Comparison of ENCODE assay signal across 13 cellular contexts in the genomic region with DNA sequence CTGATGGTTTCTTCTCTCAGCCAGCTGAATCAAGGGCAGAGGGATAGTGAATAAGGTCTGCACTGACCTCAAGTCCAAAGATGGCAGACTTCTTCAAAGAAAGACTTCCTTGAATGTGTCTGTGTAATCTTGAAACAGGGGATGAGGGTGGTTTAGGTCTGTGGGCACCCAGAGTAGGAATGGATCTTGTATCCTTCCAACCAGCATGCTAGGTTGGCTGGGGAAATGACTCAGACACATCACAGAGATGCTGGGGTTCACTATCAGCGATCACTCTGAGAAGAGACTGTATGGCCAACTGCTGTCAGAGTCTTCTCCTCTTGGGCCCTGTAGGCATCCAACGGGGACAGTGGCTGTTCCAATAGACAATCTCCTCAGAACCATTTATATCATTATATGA. TPM values are rescaled to one million over a fixed set of nuclear protein-coding genes. Genes with fewer than 3 reads are reported as not detected.
DNase-seq lines count a peak whose midpoint lies in the region; ATAC-seq and TF ChIP-seq lines count a peak whose summit lies in the region.
"Had no signal": no experiment of that assay in that cellular context is flagged by ENCODE, and none has a peak within 500 bp of the region (broad histone marks: within the 10 kb centered on the region; RNA-seq: fewer than 3 reads in every experiment).

No MANE protein-coding gene starts in this region.

- TF ChIP-seq CTCF in osteocyte (IDR thresholded peaks at IDR 0.05) = no peak

- H3K4me1 ChIP-seq in CD4-positive, alpha-beta memory T cell (ENCODE audit: insufficient read depth, low read length) = no peaks in the 10 kb centered on the region

- CTCF ChIA-PET in activated CD4-positive, alpha-beta T cell treated with anti-CD3 and anti-CD28 coated beads, Interleukin-2, amount 10 ng/mL, durations not matched to agents 7 days and 5 days (lab: Charles Lee) = interaction anchor here (0.8 kb wide), 1 partner anchor 15 kb away, joined by 3 read pairs; no protein-coding TSS in a partner anchor
- CTCF ChIA-PET in CD4-positive, alpha-beta memory T cell (lab: Charles Lee; ENCODE audit: partially characterized antibody) = no interaction called here

- no peaks in the 10 kb centered on the region for H3K27me3 ChIP-seq in CD4-positive, alpha-beta memory T cell (ENCODE audit: insufficient read depth, low read length)
- H3K27me3 ChIP-seq: BLaER1 had no signal

- no peak overlapping the region for H3K4me3 ChIP-seq in CD4-positive, alpha-beta memory T cell (ENCODE audit: low read length in 2 of 2)
- H3K4me3 ChIP-seq: BLaER1, GM23248 had no signal

- POLR2A ChIA-PET in activated CD4-positive, alpha-beta T cell treated with anti-CD3 and anti-CD28 coated beads, Interleukin-2, amount 10 ng/mL, durations not matched to agents 7 days and 5 days (lab: Charles Lee) = no interaction called here
- POLR2A ChIA-PET in CD4-positive, alpha-beta memory T cell (lab: Charles Lee; ENCODE audit: partially characterized antibody) = no interaction called here

- no peak overlapping the region for H3K4me3 Mint-ChIP-seq in activated CD4-positive, alpha-beta T cell treated with anti-CD3 and anti-CD28 coated beads, Interleukin-2, amount 10 ng/mL, durations not matched to agents 7 days and 5 days
- no peak overlapping the region for H3K4me3 Mint-ChIP-seq in stimulated activated naive CD8-positive, alpha-beta T cell treated with anti-CD3 and anti-CD28 coated beads, Interleukin-15, amount 100 ng/mL, for 72 hours
- H3K4me3 Mint-ChIP-seq in osteocyte (ENCODE audit: unreplicated experiment) = no peak overlapping the region
- no peak overlapping the region for H3K4me3 Mint-ChIP-seq in CD4-positive, alpha-beta memory T cell

- no peaks in the 10 kb centered on the region for H3K36me3 ChIP-seq in CD4-positive, alpha-beta memory T cell (ENCODE audit: insufficient read depth, low read length)
- H3K36me3 ChIP-seq: BLaER1 had no signal

- intact Hi-C loops in CD4-positive, alpha-beta memory T cell (cut with micrococcal nuclease) = no loop called here

- H3K27ac ChIP-seq in CD4-positive, alpha-beta memory T cell (ENCODE audit: low read depth, low read length) = no peak overlapping the region
- H3K27ac ChIP-seq: BLaER1, GM23248 had no signal

- H3K9me3 ChIP-seq in CD4-positive, alpha-beta memory T cell (ENCODE audit: control insufficient read depth in 1 of 2, low read length in 2 of 2) = no peaks in the 10 kb centered on the region
- H3K9me3 ChIP-seq: BLaER1 had no signal

- in situ Hi-C loops in G401 (cut with HindIII; ENCODE audit: low sequenced_read_pairs) = no loop called here

- peaks cover 8% of the 10 kb centered on the region for H3K4me1 Mint-ChIP-seq in activated CD4-positive, alpha-beta T cell treated with anti-CD3 and anti-CD28 coated beads, Interleukin-2, amount 10 ng/mL, durations not matched to agents 7 days and 5 days
- H3K4me1 Mint-ChIP-seq in stimulated activated naive CD8-positive, alpha-beta T cell treated with anti-CD3 and anti-CD28 coated beads, Interleukin-15, amount 100 ng/mL, for 72 hours = no peaks in the 10 kb centered on the region
- H3K4me1 Mint-ChIP-seq in osteocyte (ENCODE audit: unreplicated experiment) = peaks cover 58% of the 10 kb centered on the region
- H3K4me1 Mint-ChIP-seq in CD4-positive, alpha-beta memory T cell = no peaks in the 10 kb centered on the region

- peaks cover 1% of the 10 kb centered on the region for H3K9me3 Mint-ChIP-seq in activated CD4-positive, alpha-beta T cell treated with anti-CD3 and anti-CD28 coated beads, Interleukin-2, amount 10 ng/mL, durations not matched to agents 7 days and 5 days
- peaks cover 4 to 7% of the 10 kb centered on the region in 2 donors for H3K9me3 Mint-ChIP-seq in stimulated activated naive CD8-positive, alpha-beta T cell treated with anti-CD3 and anti-CD28 coated beads, Interleukin-15, amount 100 ng/mL, for 72 hours
- H3K9me3 Mint-ChIP-seq in osteocyte (ENCODE audit: unreplicated experiment) = no peaks in the 10 kb centered on the region
- H3K9me3 Mint-ChIP-seq in CD4-positive, alpha-beta memory T cell = peaks cover 0 to 7% (median 1%) of the 10 kb centered on the region in 8 donors

- peaks cover 1% of the 10 kb centered on the region for H3K36me3 Mint-ChIP-seq in activated CD4-positive, alpha-beta T cell treated with anti-CD3 and anti-CD28 coated beads, Interleukin-2, amount 10 ng/mL, durations not matched to agents 7 days and 5 days (ENCODE audit: low read depth)
- H3K36me3 Mint-ChIP-seq in osteocyte (ENCODE audit: unreplicated experiment) = no peaks in the 10 kb centered on the region
- no peaks in the 10 kb centered on the region for H3K36me3 Mint-ChIP-seq in CD4-positive, alpha-beta memory T cell

- peak; percentile 67 for ATAC-seq in stimulated activated naive CD8-positive, alpha-beta T cell treated with anti-CD3 and anti-CD28 coated beads, Interleukin-15, amount 100 ng/mL, for 72 hours
- no peak for ATAC-seq in stimulated activated naive CD8-positive, alpha-beta T cell treated with anti-CD3 and anti-CD28 coated beads, Interleukin-15, Interleukin-2, amounts not matched to agents 100 U/mL and 50 U/mL, for 24 hours
- ATAC-seq: HCT116 had no signal

- peak; percentile 10 for DNase-seq in activated CD4-positive, alpha-beta T cell treated with anti-CD3 and anti-CD28 coated beads, Interleukin-2, amount 10 ng/mL, durations not matched to agents 7 days and 5 days
- no peak for DNase-seq in activated CD4-positive, alpha-beta T cell treated with anti-CD3 and anti-CD28 coated beads, Interleukin-2, amount 50 U/mL, for 4 hours
- DNase-seq in stimulated activated naive CD8-positive, alpha-beta T cell treated with anti-CD3 and anti-CD28 coated beads, Interleukin-15, amount 100 ng/mL, for 72 hours = no peak
- DNase-seq in stimulated activated naive CD8-positive, alpha-beta T cell treated with anti-CD3 and anti-CD28 coated beads, Interleukin-15, Interleukin-2, amounts not matched to agents 100 U/mL and 50 U/mL, for 24 hours = no peak
- no peak for DNase-seq in osteocyte (ENCODE audit: extremely low spot score, unreplicated experiment)
- DNase-seq in G401 (ENCODE audit: low spot score) = no peak
- DNase-seq in CD4-positive, alpha-beta memory T cell = no peak
- DNase-seq: 8988T, AML-193, DMS53, GM23248 had no signal

- no peak overlapping the region for H3K27ac Mint-ChIP-seq in activated CD4-positive, alpha-beta T cell treated with anti-CD3 and anti-CD28 coated beads, Interleukin-2, amount 10 ng/mL, durations not matched to agents 7 days and 5 days
- no peak overlapping the region for H3K27ac Mint-ChIP-seq in stimulated activated naive CD8-positive, alpha-beta T cell treated with anti-CD3 and anti-CD28 coated beads, Interleukin-15, amount 100 ng/mL, for 72 hours
- H3K27ac Mint-ChIP-seq in osteocyte (ENCODE audit: unreplicated experiment) = peak overlapping the region; percentile 47
- no peak overlapping the region for H3K27ac Mint-ChIP-seq in CD4-positive, alpha-beta memory T cell

- H3K27me3 Mint-ChIP-seq in activated CD4-positive, alpha-beta T cell treated with anti-CD3 and anti-CD28 coated beads, Interleukin-2, amount 10 ng/mL, durations not matched to agents 7 days and 5 days = no peaks in the 10 kb centered on the region
- no peaks in the 10 kb centered on the region for H3K27me3 Mint-ChIP-seq in stimulated activated naive CD8-positive, alpha-beta T cell treated with anti-CD3 and anti-CD28 coated beads, Interleukin-15, amount 100 ng/mL, for 72 hours
- no peaks in the 10 kb centered on the region for H3K27me3 Mint-ChIP-seq in osteocyte (ENCODE audit: unreplicated experiment)
- no peaks in the 10 kb centered on the region for H3K27me3 Mint-ChIP-seq in CD4-positive, alpha-beta memory T cell

RNA-seq across cellular contexts. Expression of a gene that starts 58.3 kb away (rescaled TPM):
- total RNA-seq in activated CD4-positive, alpha-beta T cell treated with anti-CD3 and anti-CD28 coated beads, Interleukin-2, amount 10 ng/mL, durations not matched to agents 7 days and 5 days = 10 to 100 TPM; 58.0 to 66.0 TPM
- 152 and 163 TPM in 2 replicates for total RNA-seq in osteocyte
- total RNA-seq in G401 (2014; rRNA removed; shearing (Covaris generic)) = 26.5 and 33.1 TPM in 2 replicates
- total RNA-seq in CD4-positive, alpha-beta memory T cell = 100 to 1,000 TPM; 108 to 119 TPM
- 10 to 100 TPM; 15.1 to 28.1 TPM for polyA plus RNA-seq in CD4-positive, alpha-beta memory T cell
